In genomic region chr7:96322847-96323461, GRCh38 we compare ENCODE assay signal across 1 cellular context.
TF ChIP-seq lines count a peak whose summit lies in the region.

No MANE protein-coding gene starts in this region.

TF ChIP-seq in A549, 52 proteins besides CTCF, POLR2A, EP300 and RAD21 (continued from another document):
- no peak for TF ChIP-seq E2F6 (IDR thresholded peaks at IDR 0.05; ENCODE audit: borderline replicate concordance, low read depth)
- TF ChIP-seq HDAC2 (IDR thresholded peaks at IDR 0.05) = no peak
- TF ChIP-seq EHF (CRISPR knock-in tag; IDR thresholded peaks at IDR 0.05) = no peak
- no peak for TF ChIP-seq FOSL2 (IDR thresholded peaks at IDR 0.05)
- TF ChIP-seq FOSL2 (CRISPR knock-in tag; IDR thresholded peaks at IDR 0.05) = no peak
- TF ChIP-seq JUNB (IDR thresholded peaks at IDR 0.05) = no peak
- TF ChIP-seq SMC3 (IDR thresholded peaks at IDR 0.05) = no peak
- no peak for TF ChIP-seq TFCP2L1 (CRISPR knock-in tag; IDR thresholded peaks at IDR 0.05)
